Comparison of ENCODE assay signal across 1 cellular context in genomic region chr14:54489318-54489683, GRCh38.
TF ChIP-seq lines count a peak whose summit lies in the region.

No MANE protein-coding gene starts in this region.

TF ChIP-seq in A549, 52 proteins besides CTCF, POLR2A, EP300 and RAD21:
- TF ChIP-seq BHLHE40 (IDR thresholded peaks at IDR 0.05; ENCODE audit: low read depth, low read length) (no peak), RCOR1 (IDR thresholded peaks at IDR 0.05; ENCODE audit: low read depth, low read length) (no peak), ATOH8 (CRISPR knock-in tag; IDR thresholded peaks at IDR 0.05; ENCODE audit: low read depth) (no peak), HEYL (CRISPR knock-in tag; IDR thresholded peaks at IDR 0.05) (no peak)
